1 cellular context compared by ENCODE assay signal in genomic region chr3:64475037-64475436, GRCh38.
TF ChIP-seq lines count a peak whose summit lies in the region.

No MANE protein-coding gene starts in this region.

TF ChIP-seq in GM23338, 12 proteins besides CTCF, POLR2A, EP300 and RAD21 (continued from another document):
- TF ChIP-seq, protein P1, sequence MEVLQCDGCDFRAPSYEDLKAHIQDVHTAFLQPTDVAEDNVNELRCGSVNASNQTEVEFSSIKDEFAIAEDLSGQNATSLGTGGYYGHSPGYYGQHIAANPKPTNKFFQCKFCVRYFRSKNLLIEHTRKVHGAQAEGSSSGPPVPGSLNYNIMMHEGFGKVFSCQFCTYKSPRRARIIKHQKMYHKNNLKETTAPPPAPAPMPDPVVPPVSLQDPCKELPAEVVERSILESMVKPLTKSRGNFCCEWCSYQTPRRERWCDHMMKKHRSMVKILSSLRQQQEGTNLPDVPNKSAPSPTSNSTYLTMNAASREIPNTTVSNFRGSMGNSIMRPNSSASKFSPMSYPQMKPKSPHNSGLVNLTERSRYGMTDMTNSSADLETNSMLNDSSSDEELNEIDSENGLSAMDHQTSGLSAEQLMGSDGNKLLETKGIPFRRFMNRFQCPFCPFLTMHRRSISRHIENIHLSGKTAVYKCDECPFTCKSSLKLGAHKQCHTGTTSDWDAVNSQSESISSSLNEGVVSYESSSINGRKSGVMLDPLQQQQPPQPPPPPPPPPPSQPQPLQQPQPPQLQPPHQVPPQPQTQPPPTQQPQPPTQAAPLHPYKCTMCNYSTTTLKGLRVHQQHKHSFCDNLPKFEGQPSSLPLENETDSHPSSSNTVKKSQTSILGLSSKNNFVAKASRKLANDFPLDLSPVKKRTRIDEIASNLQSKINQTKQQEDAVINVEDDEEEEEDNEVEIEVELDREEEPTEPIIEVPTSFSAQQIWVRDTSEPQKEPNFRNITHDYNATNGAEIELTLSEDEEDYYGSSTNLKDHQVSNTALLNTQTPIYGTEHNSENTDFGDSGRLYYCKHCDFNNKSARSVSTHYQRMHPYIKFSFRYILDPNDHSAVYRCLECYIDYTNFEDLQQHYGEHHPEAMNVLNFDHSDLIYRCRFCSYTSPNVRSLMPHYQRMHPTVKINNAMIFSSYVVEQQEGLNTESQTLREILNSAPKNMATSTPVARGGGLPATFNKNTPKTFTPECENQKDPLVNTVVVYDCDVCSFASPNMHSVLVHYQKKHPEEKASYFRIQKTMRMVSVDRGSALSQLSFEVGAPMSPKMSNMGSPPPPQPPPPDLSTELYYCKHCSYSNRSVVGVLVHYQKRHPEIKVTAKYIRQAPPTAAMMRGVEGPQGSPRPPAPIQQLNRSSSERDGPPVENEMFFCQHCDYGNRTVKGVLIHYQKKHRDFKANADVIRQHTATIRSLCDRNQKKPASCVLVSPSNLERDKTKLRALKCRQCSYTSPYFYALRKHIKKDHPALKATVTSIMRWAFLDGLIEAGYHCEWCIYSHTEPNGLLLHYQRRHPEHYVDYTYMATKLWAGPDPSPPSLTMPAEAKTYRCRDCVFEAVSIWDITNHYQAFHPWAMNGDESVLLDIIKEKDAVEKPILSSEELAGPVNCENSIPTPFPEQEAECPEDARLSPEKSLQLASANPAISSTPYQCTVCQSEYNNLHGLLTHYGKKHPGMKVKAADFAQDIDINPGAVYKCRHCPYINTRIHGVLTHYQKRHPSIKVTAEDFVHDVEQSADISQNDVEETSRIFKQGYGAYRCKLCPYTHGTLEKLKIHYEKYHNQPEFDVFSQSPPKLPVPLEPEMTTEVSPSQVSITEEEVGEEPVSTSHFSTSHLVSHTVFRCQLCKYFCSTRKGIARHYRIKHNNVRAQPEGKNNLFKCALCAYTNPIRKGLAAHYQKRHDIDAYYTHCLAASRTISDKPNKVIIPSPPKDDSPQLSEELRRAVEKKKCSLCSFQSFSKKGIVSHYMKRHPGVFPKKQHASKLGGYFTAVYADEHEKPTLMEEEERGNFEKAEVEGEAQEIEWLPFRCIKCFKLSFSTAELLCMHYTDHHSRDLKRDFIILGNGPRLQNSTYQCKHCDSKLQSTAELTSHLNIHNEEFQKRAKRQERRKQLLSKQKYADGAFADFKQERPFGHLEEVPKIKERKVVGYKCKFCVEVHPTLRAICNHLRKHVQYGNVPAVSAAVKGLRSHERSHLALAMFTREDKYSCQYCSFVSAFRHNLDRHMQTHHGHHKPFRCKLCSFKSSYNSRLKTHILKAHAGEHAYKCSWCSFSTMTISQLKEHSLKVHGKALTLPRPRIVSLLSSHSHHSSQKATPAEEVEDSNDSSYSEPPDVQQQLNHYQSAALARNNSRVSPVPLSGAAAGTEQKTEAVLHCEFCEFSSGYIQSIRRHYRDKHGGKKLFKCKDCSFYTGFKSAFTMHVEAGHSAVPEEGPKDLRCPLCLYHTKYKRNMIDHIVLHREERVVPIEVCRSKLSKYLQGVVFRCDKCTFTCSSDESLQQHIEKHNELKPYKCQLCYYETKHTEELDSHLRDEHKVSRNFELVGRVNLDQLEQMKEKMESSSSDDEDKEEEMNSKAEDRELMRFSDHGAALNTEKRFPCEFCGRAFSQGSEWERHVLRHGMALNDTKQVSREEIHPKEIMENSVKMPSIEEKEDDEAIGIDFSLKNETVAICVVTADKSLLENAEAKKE (CRISPR knock-in tag; IDR thresholded peaks at IDR 0.05), result no peak
- no peak for TF ChIP-seq ZNF331 (CRISPR knock-in tag; IDR thresholded peaks at IDR 0.05; ENCODE audit: low read depth)
- no peak for TF ChIP-seq REST (IDR thresholded peaks at IDR 0.05; ENCODE audit: unreplicated experiment)
TF ChIP-seq in GM23338: peak in this region for 0.
